In the genomic region with DNA sequence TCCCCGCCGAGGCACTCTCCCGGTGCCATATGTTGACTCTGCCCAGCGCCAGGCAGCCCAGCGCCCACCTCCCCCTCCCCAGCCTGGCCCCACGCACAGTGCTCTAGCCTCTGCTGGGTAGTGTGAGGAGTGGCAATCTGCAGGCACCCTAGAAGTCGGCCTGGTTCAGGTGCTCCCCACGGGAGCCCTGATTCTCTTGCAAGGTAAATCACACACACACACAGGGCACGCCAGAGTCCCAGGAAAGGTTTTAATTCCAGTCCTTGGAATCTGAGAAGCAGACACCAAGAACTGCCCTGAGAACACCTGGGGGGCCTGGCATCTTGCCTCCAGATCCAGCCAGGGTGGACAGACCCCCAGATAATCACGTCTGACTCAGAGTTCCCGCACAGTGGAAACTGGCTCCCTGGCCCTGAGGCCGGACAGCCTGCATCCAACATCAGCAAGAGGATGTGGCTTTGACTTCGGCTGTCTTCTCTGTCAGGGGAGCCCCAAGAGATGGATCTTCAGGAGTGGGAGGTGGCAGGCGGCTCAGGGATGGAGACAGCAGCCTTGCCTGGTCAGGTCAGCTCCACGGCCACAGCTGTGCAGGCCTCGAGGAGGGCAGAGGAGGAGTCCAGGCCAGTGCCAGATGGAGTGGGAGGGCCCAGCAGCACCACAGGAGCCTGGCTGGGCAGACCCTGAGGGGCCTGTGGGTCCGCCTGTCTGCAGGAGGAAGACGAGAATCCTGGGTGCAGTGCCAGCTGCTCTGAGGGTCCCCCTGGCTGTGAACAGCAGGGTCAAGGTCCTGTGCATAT, we compare ENCODE assay signal across 9 cellular contexts. TPM values are rescaled to one million over a fixed set of nuclear protein-coding genes. Genes with fewer than 3 reads are reported as not detected.
DNase-seq lines count a peak whose midpoint lies in the region; ATAC-seq and TF ChIP-seq lines count a peak whose summit lies in the region.
"Had no signal": no experiment of that assay in that cellular context is flagged by ENCODE, and none has a peak within 500 bp of the region (broad histone marks: within the 10 kb centered on the region; RNA-seq: fewer than 3 reads in every experiment).

No MANE protein-coding gene starts in this region.

- H3K4me1 ChIP-seq in IMR-90 (ENCODE audit: control insufficient read depth, insufficient read depth, low read length) (peaks cover 23% of the 10 kb centered on the region), breast epithelium (peaks cover 0 to 8% of the 10 kb centered on the region in 2 donors), mucosa of stomach (ENCODE audit: control insufficient read depth, insufficient read depth, low read length) (peaks cover 21% of the 10 kb centered on the region)

- TF ChIP-seq CTCF in AG10803 (conservative IDR thresholded peaks at IDR 0.05; ENCODE audit: low read length) (peak; percentile 12), IMR-90 (conservative IDR thresholded peaks at IDR 0.05; ENCODE audit: low read depth, low read length) (no peak), breast epithelium (IDR thresholded peaks at IDR 0.05) (no peak)

- peak overlapping the region; percentile 10 for H2AK9ac ChIP-seq in IMR-90 (replicated peaks; ENCODE audit: low read depth, low read length, poor library complexity)

- peak overlapping the region; percentile 72 for H2AK5ac ChIP-seq in IMR-90 (ENCODE audit: low read depth, low read length)

- TF ChIP-seq POLR2A in IMR-90 (IDR thresholded peaks at IDR 0.05; ENCODE audit: low read depth, low read length) = no peak
- no peak for TF ChIP-seq POLR2A in breast epithelium (IDR thresholded peaks at IDR 0.05)

- H3K56ac ChIP-seq in IMR-90 (ENCODE audit: extremely low read depth, insufficient read depth, low read length) = no peak overlapping the region

- H2BK5ac ChIP-seq in IMR-90 (ENCODE audit: low read depth, low read length, poor library complexity, severe bottlenecking) = peak overlapping the region; percentile 36

- H4K20me1 ChIP-seq in IMR-90 (ENCODE audit: insufficient read depth, low read length) = peaks cover 21% of the 10 kb centered on the region

- H2AFZ ChIP-seq in IMR-90 (replicated peaks; ENCODE audit: low read length, poor library complexity) = peak overlapping the region; percentile 83

- peaks cover 15 to 53% of the 10 kb centered on the region in 2 experiments; a peak in 3 of 4 replicates for H3K79me1 ChIP-seq in IMR-90 (ENCODE audit: low read depth in 1 of 2, low read length in 2 of 2)

- H2BK20ac ChIP-seq in IMR-90 (ENCODE audit: low read depth, low read length) = peak overlapping the region; percentile 20; the same call in 1 of the 2 replicates

- BruUV-seq in IMR-90 (replicated peaks; lab: Mats Ljungman, UMichigan) = no TSS peak

- H3K27ac ChIP-seq in IMR-90 (ENCODE audit: insufficient read depth, low read length) = peak overlapping the region; percentile 15
- H3K27ac ChIP-seq in breast epithelium = peak overlapping the region; percentile 66 to 83

- no peak overlapping the region for H4K5ac ChIP-seq in IMR-90 (ENCODE audit: low read depth, low read length)

- no peak overlapping the region; the same call in 1 of the 2 replicates for H3K4me3 ChIP-seq in AG10803 (ENCODE audit: low read length)
- no peak overlapping the region for H3K4me3 ChIP-seq in IMR-90 (ENCODE audit: insufficient read depth, low read depth, low read length)
- peak overlapping the region in 1 of 3 donors; percentile 33 for H3K4me3 ChIP-seq in breast epithelium
- no peak overlapping the region for H3K4me3 ChIP-seq in mucosa of stomach (ENCODE audit: low read length)

- intact Hi-C loops in IMR-90 (cut with micrococcal nuclease) = no loop called here
- intact Hi-C loops in breast epithelium (cut with DNase I; ENCODE audit: low total_unique reads) = loop anchor here (1.0 kb wide), 1 partner anchor 81 kb away; no protein-coding TSS in a partner anchor

- TF ChIP-seq RAD21 in IMR-90 (IDR thresholded peaks at IDR 0.05; ENCODE audit: low read length) = no peak

- dilution Hi-C loops in IMR-90 (cut with HindIII; ENCODE audit: low sequenced_read_pairs, unreplicated experiment) = no loop called here

- H3K27me3 ChIP-seq in IMR-90 (ENCODE audit: control insufficient read depth, insufficient read depth, low read length) (no peaks in the 10 kb centered on the region), breast epithelium (no peaks in the 10 kb centered on the region), mucosa of stomach (ENCODE audit: control insufficient read depth, insufficient read depth, low read length) (no peaks in the 10 kb centered on the region)

- no peak overlapping the region for H3K23ac ChIP-seq in IMR-90 (ENCODE audit: low read depth, low read length)

- H3K36me3 ChIP-seq in IMR-90 (ENCODE audit: control insufficient read depth, insufficient read depth, low read length) (peaks cover 40% of the 10 kb centered on the region), breast epithelium (peaks cover 10% of the 10 kb centered on the region), mucosa of stomach (ENCODE audit: control insufficient read depth, insufficient read depth, low read length) (peaks cover 19% of the 10 kb centered on the region)

- H3K9ac ChIP-seq in IMR-90 (ENCODE audit: low read depth, low read length) = no peak overlapping the region
- H3K9ac ChIP-seq in mucosa of stomach (ENCODE audit: low read length) = peak overlapping the region; percentile 28

- DNase-seq in AG10803 (ENCODE audit: low read depth) = no peak
- peak; percentile 56 for DNase-seq in IMR-90
- no peak for DNase-seq in breast epithelium (ENCODE audit: low spot score in 2 of 2)
- DNase-seq in GM19240 (ENCODE audit: insufficient read length, low spot score) = no peak
- DNase-seq: effector CD4-positive, alpha-beta T cell had no signal

- H2BK120ac ChIP-seq in IMR-90 (ENCODE audit: low read depth, low read length) = peak overlapping the region; percentile 37

- CTCF ChIA-PET in IMR-90 (lab: Yijun Ruan, JAX) = interaction anchor here (0.7 kb wide), 1 partner anchor 25 kb away, joined by 3 read pairs; no protein-coding TSS in a partner anchor

- peak overlapping the region in 1 of 2 experiments; percentile 36; a peak in 1 of 4 replicates for H4K8ac ChIP-seq in IMR-90 (ENCODE audit: low read depth in 2 of 2, low read length in 2 of 2)

- POLR2A ChIA-PET in IMR-90 (lab: Charles Lee; ENCODE audit: unreplicated experiment) = interaction anchor here (0.9 to 1.7 kb wide), 2 partner anchors 20 to 25 kb away, joined by 5 to 6 read pairs; no protein-coding TSS in a partner anchor

- H3K4me2 ChIP-seq in IMR-90 (ENCODE audit: low read depth, low read length) = no peak overlapping the region

- H3K14ac ChIP-seq in IMR-90 (replicated peaks; ENCODE audit: low read depth, low read length) = no peak overlapping the region

- H3K9me3 ChIP-seq in IMR-90 (ENCODE audit: control insufficient read depth, insufficient read depth, low read length) (no peaks in the 10 kb centered on the region), breast epithelium (no peaks in the 10 kb centered on the region), mucosa of stomach (ENCODE audit: control insufficient read depth, low read length) (no peaks in the 10 kb centered on the region)

- 29% methylated on average over 8 of the region's 18 CpGs; no CpG with 5 or more reads in 1 of the 2 experiments for whole genome bisulfite sequencing in IMR-90 (ENCODE audit: extremely low coverage in 2 of 2, insufficient read length in 1 of 2), 2 experiments

- in situ Hi-C loops in IMR-90 (cut with MboI; ENCODE audit: low sequenced_read_pairs) = no loop called here

- no peaks in the 10 kb centered on the region for H3K9me1 ChIP-seq in IMR-90 (ENCODE audit: insufficient read depth, low read length)

- no peak overlapping the region; the same call in 2 of the 3 replicates for H2BK15ac ChIP-seq in IMR-90 (ENCODE audit: low read depth, low read length)

- no peak overlapping the region for H3K18ac ChIP-seq in IMR-90 (ENCODE audit: low read depth, low read length)

- H3K4ac ChIP-seq in IMR-90 (ENCODE audit: low read depth, low read length) = peak overlapping the region; percentile 29

- ATAC-seq in IMR-90 (ENCODE audit: low read depth) (peak; percentile 5; the same call in 1 of the 2 replicates), GM18873 (IDR thresholded peaks at IDR 0.05; ENCODE audit: low FRiP score, unreplicated experiment) (no peak), GM18858 (IDR thresholded peaks at IDR 0.05; ENCODE audit: unreplicated experiment) (no peak), HG03520 (IDR thresholded peaks at IDR 0.05; ENCODE audit: unreplicated experiment) (no peak)

- peak overlapping the region; percentile 4; the same call in 1 of the 2 replicates for H4K91ac ChIP-seq in IMR-90 (ENCODE audit: insufficient read depth, low read depth, low read length)

TF ChIP-seq in IMR-90, 13 proteins besides CTCF, POLR2A, EP300 and RAD21 (continues in another document):
- TF ChIP-seq CEBPB (IDR thresholded peaks at IDR 0.05; ENCODE audit: low read depth, low read length) = no peak
- no peak for TF ChIP-seq MAZ (IDR thresholded peaks at IDR 0.05; ENCODE audit: borderline replicate concordance, low read depth, low read length)
- TF ChIP-seq CHD1 (IDR thresholded peaks at IDR 0.05; ENCODE audit: low read depth, low read length) = no peak

RNA-seq across cellular contexts. Expression of a gene that starts 1.1 kb away (rescaled TPM):
- total RNA-seq in IMR-90 (2012; rRNA removed) (9.9 and 10.6 TPM in 2 replicates), breast epithelium (1 to 10 TPM; 3.2 to 6.6 (median 5.2) TPM)
- polyA plus RNA-seq in IMR-90 (2012; rRNA removed) = 20.8 and 27.1 TPM in 2 replicates
- polyA plus RNA-seq in IMR-90 (2012; cell fraction: cytosol; rRNA removed) = 19.8 and 26.9 TPM in 2 replicates
- 58.8 and 120 TPM in 2 replicates for polyA plus RNA-seq in IMR-90 (2012; cell fraction: nucleus; rRNA removed; ENCODE audit: low replicate concordance)

RNA-seq across cellular contexts. Expression of a gene that starts 7.6 kb away (rescaled TPM):
- total RNA-seq in IMR-90 (2012; rRNA removed) (57.9 and 67.2 TPM in 2 replicates), breast epithelium (10 to 100 TPM; 52.0 to 61.6 (median 54.3) TPM)
- polyA plus RNA-seq in IMR-90 (2012; rRNA removed) = 48.3 and 51.9 TPM in 2 replicates
- 38.2 and 49.5 TPM in 2 replicates for polyA plus RNA-seq in IMR-90 (2012; cell fraction: cytosol; rRNA removed)
- polyA plus RNA-seq in IMR-90 (2012; cell fraction: nucleus; rRNA removed; ENCODE audit: low replicate concordance) = 43.6 and 65.0 TPM in 2 replicates

RNA-seq across cellular contexts. Expression of a gene that starts 10.1 kb away (rescaled TPM):
- total RNA-seq in IMR-90 (2012; rRNA removed) = 10.6 and 13.9 TPM in 2 replicates
- 18.4 and 20.5 TPM in 2 replicates for polyA plus RNA-seq in IMR-90 (2012; rRNA removed)
- polyA plus RNA-seq in IMR-90 (2012; cell fraction: cytosol; rRNA removed) = 16.5 and 24.6 TPM in 2 replicates
- 8.5 and 9.5 TPM in 2 replicates for polyA plus RNA-seq in IMR-90 (2012; cell fraction: nucleus; rRNA removed; ENCODE audit: low replicate concordance)
- 10 to 100 TPM; 20.0 to 35.4 (median 30.1) TPM for total RNA-seq in breast epithelium

RNA-seq across cellular contexts. Expression of a gene that starts 20.5 kb away (rescaled TPM):
- total RNA-seq in IMR-90 (2012; rRNA removed) = 19.5 and 25.6 TPM in 2 replicates
- polyA plus RNA-seq in IMR-90 (2012; rRNA removed) = 209 and 223 TPM in 2 replicates
- polyA plus RNA-seq in IMR-90 (2012; cell fraction: cytosol; rRNA removed) = 280 and 375 TPM in 2 replicates
- 114 and 198 TPM in 2 replicates for polyA plus RNA-seq in IMR-90 (2012; cell fraction: nucleus; rRNA removed; ENCODE audit: low replicate concordance)
- 10 to 100 TPM; 17.3 to 69.1 (median 24.9) TPM for total RNA-seq in breast epithelium

RNA-seq across cellular contexts. Expression of a gene that starts 34.3 kb away (rescaled TPM):
- total RNA-seq in IMR-90 (2012; rRNA removed) (under 0.01 TPM in 2 replicates), breast epithelium (1 to 10 TPM; 4.9 to 7.5 (median 6.4) TPM)
- polyA plus RNA-seq in IMR-90 (2012; rRNA removed) = 0.87 and 1.2 TPM in 2 replicates
- 0.32 and 0.92 TPM in 2 replicates for polyA plus RNA-seq in IMR-90 (2012; cell fraction: cytosol; rRNA removed)
- polyA plus RNA-seq in IMR-90 (2012; cell fraction: nucleus; rRNA removed; ENCODE audit: low replicate concordance) = 4.7 and 8.5 TPM in 2 replicates
